15 cellular contexts compared by ENCODE assay signal in genomic region chr19:28497137-28497536, GRCh38.
DNase-seq lines count a peak whose midpoint lies in the region; ATAC-seq and TF ChIP-seq lines count a peak whose summit lies in the region.
"Had no signal": no experiment of that assay in that cellular context is flagged by ENCODE, and none has a peak within 500 bp of the region (broad histone marks: within the 10 kb centered on the region; RNA-seq: fewer than 3 reads in every experiment).

No MANE protein-coding gene starts in this region.

- ATAC-seq in activated T-cell treated with anti-CD3 and anti-CD28 coated beads, Interleukin-2, amount 50 U/mL, for 72 hours (replicated peaks in 1 of 2) = no peak
- ATAC-seq in HG02981 (IDR thresholded peaks at IDR 0.05; ENCODE audit: unreplicated experiment) = no peak

- H3K27ac Mint-ChIP-seq in activated T-cell treated with anti-CD3 and anti-CD28 coated beads, Interleukin-2, amount 50 U/mL, for 72 hours = peak overlapping the region; percentile 50

- intact Hi-C loops in spleen (cut with DNase I; ENCODE audit: low total_unique reads) = no loop called here

- in situ Hi-C loops in astrocyte of the cerebellum (cut with HindIII; ENCODE audit: low sequenced_read_pairs) = no loop called here

- H3K4me3 ChIP-seq in astrocyte of the cerebellum (ENCODE audit: low read depth, low read length) (no peak overlapping the region), spleen (no peak overlapping the region)
- H3K4me3 ChIP-seq: PC-9 had no signal

- peaks cover 0 to 37% (median 15%) of the 10 kb centered on the region in 6 donors for H3K4me1 ChIP-seq in spleen

- no peaks in the 10 kb centered on the region for H3K36me3 ChIP-seq in spleen

- DNase-seq in activated T-cell treated with anti-CD3 and anti-CD28 coated beads, Interleukin-2, amount 50 U/mL, for 72 hours = no peak
- no peak for DNase-seq in activated T-cell treated with anti-CD3 and anti-CD28 coated beads, Interleukin-2, amount 50 U/mL, for 48 hours
- peak; percentile 39 for DNase-seq in astrocyte of the cerebellum (ENCODE audit: low read depth)
- peak; percentile 52 for DNase-seq in glomerular visceral epithelial cell (ENCODE audit: extremely low spot score)
- peak; percentile 13 for DNase-seq in spleen
- DNase-seq in NCI-H2029 treated with DMSO at 0.1 percent for 48 hours (lab: John Stamatoyannopoulos, UW) = no peak
- no peak for DNase-seq in activated CD4-positive, alpha-beta T cell treated with anti-CD3 and anti-CD28 coated beads for 48 hours
- DNase-seq: DMS153, HCEC 1CT, NCI-H1436, PC-9, SHP77 had no signal

- no peaks in the 10 kb centered on the region for H3K9me3 ChIP-seq in spleen

- no peaks in the 10 kb centered on the region for H3K27me3 Mint-ChIP-seq in activated T-cell treated with anti-CD3 and anti-CD28 coated beads, Interleukin-2, amount 50 U/mL, for 72 hours (ENCODE audit: low read depth)

- H3K4me1 Mint-ChIP-seq in activated T-cell treated with anti-CD3 and anti-CD28 coated beads, Interleukin-2, amount 50 U/mL, for 72 hours (ENCODE audit: low read depth) = peaks cover 16% of the 10 kb centered on the region

- peaks cover 0 to 1% of the 10 kb centered on the region in 2 donors for H3K36me3 Mint-ChIP-seq in activated T-cell treated with anti-CD3 and anti-CD28 coated beads, Interleukin-2, amount 50 U/mL, for 72 hours (ENCODE audit: insufficient read depth in 2 of 2)

- TF ChIP-seq POLR2A in spleen (IDR thresholded peaks at IDR 0.05) = no peak

- no peak overlapping the region for H3K27ac ChIP-seq in spleen
- H3K27ac ChIP-seq: 22Rv1, C4-2B, PC-9 had no signal

- 83 to 94% (median 87%) methylated on average over 5 of the region's 5 CpGs for WGBS in spleen, 5 donors

- H3K4me3 Mint-ChIP-seq in activated T-cell treated with anti-CD3 and anti-CD28 coated beads, Interleukin-2, amount 50 U/mL, for 72 hours = no peak overlapping the region

- TF ChIP-seq CTCF in astrocyte of the cerebellum (IDR thresholded peaks at IDR 0.05; ENCODE audit: low read depth, low read length, missing control alignments) (no peak), spleen (IDR thresholded peaks at IDR 0.05 in 8 of 11, conservative IDR thresholded peaks at IDR 0.05 in 3 of 11) (no peak)

- no peaks in the 10 kb centered on the region for H3K9me3 Mint-ChIP-seq in activated T-cell treated with anti-CD3 and anti-CD28 coated beads, Interleukin-2, amount 50 U/mL, for 72 hours

- H3K27me3 ChIP-seq in spleen (replicated peaks in 1 of 7) = no peaks in the 10 kb centered on the region

Comparison
In these comparisons a context has a peak if more than half of its experiments do, and no peak if none do; other contexts are left out.
1. DNase-seq: peak in astrocyte of the cerebellum (single experiment), glomerular visceral epithelial cell (single experiment) and spleen (single experiment); none in activated T-cell treated with anti-CD3 and anti-CD28 coated beads, Interleukin-2, amount 50 U/mL, for 72 hours (0 of 2), activated T-cell treated with anti-CD3 and anti-CD28 coated beads, Interleukin-2, amount 50 U/mL, for 48 hours (0 of 2), NCI-H2029 treated with DMSO at 0.1 percent for 48 hours (single experiment) and activated CD4-positive, alpha-beta T cell treated with anti-CD3 and anti-CD28 coated beads for 48 hours (single experiment).